28 cellular contexts compared by ENCODE assay signal in genomic region chr4:5066101-5066500, GRCh38. TPM values are rescaled to one million over a fixed set of nuclear protein-coding genes. Genes with fewer than 3 reads are reported as not detected.
"Had no signal": no experiment of that assay in that cellular context is flagged by ENCODE, and none has a peak within 500 bp of the region (broad histone marks: within the 10 kb centered on the region; RNA-seq: fewer than 3 reads in every experiment).

No MANE protein-coding gene starts in this region.

- H3K27me3 ChIP-seq: left lung, ovary, right atrium auricular region, right lobe of liver, tibial nerve, uterus had no signal

- ATAC-seq: left colon; left lung; lower lobe of right lung; naive thymus-derived CD4-positive, alpha-beta T cell; natural killer cell treated with Interleukin-12 subunit alpha and Interleukin-12 subunit beta and Interleukin-15 and Interleukin-18, amount 100 ng/mL, for 72 hours; right lobe of liver; stimulated activated memory B cell treated with anti-CD40 and anti-IgM and Interleukin-4, amounts not matched to agents 10 μg/mL and 1 μg/mL and 100 μg/mL, for 72 hours; stimulated activated naive CD8-positive, alpha-beta T cell treated with anti-CD3 and anti-CD28 coated beads, Interleukin-15, amount 100 ng/mL, for 72 hours had no signal

- H3K4me1 ChIP-seq: left lung, lower lobe of right lung, right atrium auricular region, right lobe of liver, tibial nerve, uterus had no signal

- H3K27ac Mint-ChIP-seq: mesothelial cell of epicardium; naive thymus-derived CD4-positive, alpha-beta T cell; natural killer cell treated with Interleukin-12 subunit alpha and Interleukin-12 subunit beta and Interleukin-15 and Interleukin-18, amount 100 ng/mL, for 72 hours; progenitor cell of endocrine pancreas; stimulated activated memory B cell treated with anti-CD40 and anti-IgM and Interleukin-4, amounts not matched to agents 10 μg/mL and 1 μg/mL and 100 μg/mL, for 72 hours; stimulated activated naive CD8-positive, alpha-beta T cell treated with anti-CD3 and anti-CD28 coated beads, Interleukin-15, amount 100 ng/mL, for 72 hours; type B pancreatic cell had no signal

- H3K4me3 ChIP-seq: left lung, lower lobe of right lung, ovary, right atrium auricular region, right lobe of liver, smooth muscle cell, tibial nerve, uterus had no signal

- H3K9me3 ChIP-seq: left lung, lower lobe of right lung, ovary, right atrium auricular region, right lobe of liver, tibial nerve, uterus had no signal

- H3K27ac ChIP-seq: left lung, lower lobe of right lung, ovary, right atrium auricular region, right lobe of liver, tibial nerve, uterus had no signal

- H3K4me3 Mint-ChIP-seq: mesothelial cell of epicardium; naive thymus-derived CD4-positive, alpha-beta T cell; natural killer cell treated with Interleukin-12 subunit alpha and Interleukin-12 subunit beta and Interleukin-15 and Interleukin-18, amount 100 ng/mL, for 72 hours; stimulated activated memory B cell treated with anti-CD40 and anti-IgM and Interleukin-4, amounts not matched to agents 10 μg/mL and 1 μg/mL and 100 μg/mL, for 72 hours; stimulated activated naive CD8-positive, alpha-beta T cell treated with anti-CD3 and anti-CD28 coated beads, Interleukin-15, amount 100 ng/mL, for 72 hours; type B pancreatic cell had no signal

- H3K36me3 ChIP-seq: left lung, lower lobe of right lung, ovary, right atrium auricular region, right lobe of liver, tibial nerve, uterus had no signal

- H3K9me3 Mint-ChIP-seq: natural killer cell treated with Interleukin-12 subunit alpha and Interleukin-12 subunit beta and Interleukin-15 and Interleukin-18, amount 100 ng/mL, for 72 hours; type B pancreatic cell had no signal

- H3K4me1 Mint-ChIP-seq: mesothelial cell of epicardium; naive thymus-derived CD4-positive, alpha-beta T cell; stimulated activated memory B cell treated with anti-CD40 and anti-IgM and Interleukin-4, amounts not matched to agents 10 μg/mL and 1 μg/mL and 100 μg/mL, for 72 hours; stimulated activated naive CD8-positive, alpha-beta T cell treated with anti-CD3 and anti-CD28 coated beads, Interleukin-15, amount 100 ng/mL, for 72 hours had no signal

- DNase-seq: hippocampal formation; kidney glomerular epithelial cell; left colon; left lung; lower lobe of right lung; mammary epithelial cell; mesenchymal stem cell; naive thymus-derived CD4-positive, alpha-beta T cell; ovary; right lobe of liver; stimulated activated CD4-positive, alpha-beta T cell treated with anti-CD3 and anti-CD28 coated beads, Interleukin-1b, Interleukin-23, amount 100 ng/mL, for 48 hours; stimulated activated CD4-positive, alpha-beta T cell treated with anti-CD3 and anti-CD28 coated beads, Interleukin-2, amount 100 ng/mL, for 48 hours; stimulated activated CD4-positive, alpha-beta T cell treated with anti-CD3 and anti-CD28 coated beads, Interleukin-4, amount 100 ng/mL, for 4 hours; stimulated activated CD8-positive, alpha-beta memory T cell treated with anti-CD3 and anti-CD28 coated beads, Interleukin-4, amount 100 ng/mL, for 48 hours; stimulated activated naive CD4-positive, alpha-beta T cell treated with Interleukin-2 at 50 U/mL for 16 hours; stimulated activated naive CD8-positive, alpha-beta T cell treated with anti-CD3 and anti-CD28 coated beads, Interleukin-15, amount 100 ng/mL, for 72 hours; substantia nigra; uterus had no signal

- H3K36me3 Mint-ChIP-seq: mesothelial cell of epicardium; naive thymus-derived CD4-positive, alpha-beta T cell; natural killer cell treated with Interleukin-12 subunit alpha and Interleukin-12 subunit beta and Interleukin-15 and Interleukin-18, amount 100 ng/mL, for 72 hours; stimulated activated memory B cell treated with anti-CD40 and anti-IgM and Interleukin-4, amounts not matched to agents 10 μg/mL and 1 μg/mL and 100 μg/mL, for 72 hours; type B pancreatic cell had no signal

RNA-seq across cellular contexts. Expression of gene STK32B, which starts 14.8 kb away (rescaled TPM):
- total RNA-seq: natural killer cell treated with Interleukin-12 subunit alpha and Interleukin-12 subunit beta and Interleukin-15 and Interleukin-18, amount 100 ng/mL, for 72 hours had no signal
- polyA plus RNA-seq: naive thymus-derived CD4-positive, alpha-beta T cell had no signal

RNA-seq across cellular contexts. Expression of gene CYTL1, which starts 46.8 kb away (rescaled TPM):
- total RNA-seq: mammary epithelial cell; myocyte; natural killer cell treated with Interleukin-12 subunit alpha and Interleukin-12 subunit beta and Interleukin-15 and Interleukin-18, amount 100 ng/mL, for 72 hours; right atrium auricular region had no signal
- polyA plus RNA-seq: naive thymus-derived CD4-positive, alpha-beta T cell; neural cell had no signal
